ENCODE assay signal across 1 cellular context in genomic region chr2:27729614-27730013, GRCh38.
TF ChIP-seq lines count a peak whose summit lies in the region.

No MANE protein-coding gene starts in this region.

TF ChIP-seq in HepG2, 621 proteins besides CTCF, POLR2A, EP300 and RAD21 (continued from another document):
- TF ChIP-seq, protein P1, sequence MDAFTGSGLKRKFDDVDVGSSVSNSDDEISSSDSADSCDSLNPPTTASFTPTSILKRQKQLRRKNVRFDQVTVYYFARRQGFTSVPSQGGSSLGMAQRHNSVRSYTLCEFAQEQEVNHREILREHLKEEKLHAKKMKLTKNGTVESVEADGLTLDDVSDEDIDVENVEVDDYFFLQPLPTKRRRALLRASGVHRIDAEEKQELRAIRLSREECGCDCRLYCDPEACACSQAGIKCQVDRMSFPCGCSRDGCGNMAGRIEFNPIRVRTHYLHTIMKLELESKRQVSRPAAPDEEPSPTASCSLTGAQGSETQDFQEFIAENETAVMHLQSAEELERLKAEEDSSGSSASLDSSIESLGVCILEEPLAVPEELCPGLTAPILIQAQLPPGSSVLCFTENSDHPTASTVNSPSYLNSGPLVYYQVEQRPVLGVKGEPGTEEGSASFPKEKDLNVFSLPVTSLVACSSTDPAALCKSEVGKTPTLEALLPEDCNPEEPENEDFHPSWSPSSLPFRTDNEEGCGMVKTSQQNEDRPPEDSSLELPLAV (CRISPR knock-in tag; conservative IDR thresholded peaks at IDR 0.05; ENCODE audit: low read depth), result no peak
- TF ChIP-seq RFX3 (CRISPR knock-in tag; IDR thresholded peaks at IDR 0.05), result no peak
- peak; percentile 26; the same call in 1 of the 2 replicates for TF ChIP-seq HINFP (CRISPR knock-in tag; IDR thresholded peaks at IDR 0.05; ENCODE audit: low read depth)
- TF ChIP-seq POGZ (CRISPR knock-in tag; IDR thresholded peaks at IDR 0.05), result no peak
- no peak for TF ChIP-seq ZBTB37 (CRISPR knock-in tag; IDR thresholded peaks at IDR 0.05)
- no peak for TF ChIP-seq ATF2 (CRISPR knock-in tag; IDR thresholded peaks at IDR 0.05)
- TF ChIP-seq SKIL (CRISPR knock-in tag; IDR thresholded peaks at IDR 0.05; ENCODE audit: borderline replicate concordance), result no peak
- TF ChIP-seq ARID4A (CRISPR knock-in tag; IDR thresholded peaks at IDR 0.05; ENCODE audit: borderline replicate concordance), result 0 out of 2 replicates have a peak, but pooled peaks have one; percentile 8
- TF ChIP-seq HNRNPUL1 (IDR thresholded peaks at IDR 0.05; ENCODE audit: low read depth, low read length), result no peak
- no peak for TF ChIP-seq PHF8 (CRISPR knock-in tag; IDR thresholded peaks at IDR 0.05)
- TF ChIP-seq PHF5A (CRISPR knock-in tag; IDR thresholded peaks at IDR 0.05; ENCODE audit: low read depth, unreplicated experiment), result no peak
- 0 out of 2 replicates have a peak, but pooled peaks have one; percentile 0 for TF ChIP-seq ZFX (CRISPR knock-in tag; IDR thresholded peaks at IDR 0.05; ENCODE audit: low read depth)
- no peak for TF ChIP-seq DNMT3B (CRISPR knock-in tag; conservative IDR thresholded peaks at IDR 0.05)
- TF ChIP-seq ARHGAP35 (CRISPR knock-in tag; IDR thresholded peaks at IDR 0.05; ENCODE audit: borderline replicate concordance), result no peak
- TF ChIP-seq MXD1 (CRISPR knock-in tag; IDR thresholded peaks at IDR 0.05), result no peak
- no peak for TF ChIP-seq REPIN1 (CRISPR knock-in tag; IDR thresholded peaks at IDR 0.05; ENCODE audit: borderline replicate concordance, low read depth)
- TF ChIP-seq ZNF24 (IDR thresholded peaks at IDR 0.05), result 0 out of 2 replicates have a peak, but pooled peaks have one; percentile 52
- no peak for TF ChIP-seq NFRKB (IDR thresholded peaks at IDR 0.05)
- TF ChIP-seq MIXL1 (CRISPR knock-in tag; IDR thresholded peaks at IDR 0.05), result no peak
- TF ChIP-seq SNAI1 (CRISPR knock-in tag; IDR thresholded peaks at IDR 0.05; ENCODE audit: borderline replicate concordance), result no peak
- no peak for TF ChIP-seq KLF11 (CRISPR knock-in tag; IDR thresholded peaks at IDR 0.05)
- TF ChIP-seq ZNF260 (CRISPR knock-in tag; IDR thresholded peaks at IDR 0.05; ENCODE audit: borderline replicate concordance, low read depth), result no peak
- no peak for TF ChIP-seq KDM4B (CRISPR knock-in tag; IDR thresholded peaks at IDR 0.05)
- TF ChIP-seq RFXANK (CRISPR knock-in tag; IDR thresholded peaks at IDR 0.05), result no peak
- no peak for TF ChIP-seq ONECUT2 (CRISPR knock-in tag; IDR thresholded peaks at IDR 0.05)
- TF ChIP-seq NCOA1 (CRISPR knock-in tag; IDR thresholded peaks at IDR 0.05), result no peak
- no peak for TF ChIP-seq PHB2 (IDR thresholded peaks at IDR 0.05; ENCODE audit: partially characterized antibody)
- TF ChIP-seq ZBTB25 (CRISPR knock-in tag; IDR thresholded peaks at IDR 0.05), result no peak
